In the genomic region with DNA sequence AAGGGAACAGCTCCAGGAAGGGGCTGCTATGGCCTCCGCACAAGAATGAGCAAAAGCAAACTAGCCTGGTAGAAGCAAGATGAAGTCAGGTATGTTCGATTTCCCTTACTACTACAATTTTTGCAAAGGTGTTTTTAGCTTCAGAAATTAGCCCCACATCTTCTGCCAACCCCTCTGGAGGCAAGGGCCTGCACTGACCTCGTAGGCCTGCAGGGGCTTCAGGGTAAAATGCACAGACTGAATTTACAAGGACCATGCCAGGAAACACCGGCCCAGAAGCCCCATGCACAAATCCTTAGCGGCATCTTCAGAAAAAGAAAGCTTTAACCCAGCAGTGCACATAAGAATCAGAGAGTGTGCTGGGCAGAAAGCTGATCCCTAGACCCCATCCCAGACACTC, we compare ENCODE assay signal across 1 cellular context.
TF ChIP-seq lines count a peak whose summit lies in the region.

No MANE protein-coding gene starts in this region.

TF ChIP-seq in H1, 55 proteins besides CTCF, POLR2A, EP300 and RAD21:
- no peak for TF ChIP-seq TBP (IDR thresholded peaks at IDR 0.05; ENCODE audit: low read depth, low read length)
- TF ChIP-seq, protein P1, sequence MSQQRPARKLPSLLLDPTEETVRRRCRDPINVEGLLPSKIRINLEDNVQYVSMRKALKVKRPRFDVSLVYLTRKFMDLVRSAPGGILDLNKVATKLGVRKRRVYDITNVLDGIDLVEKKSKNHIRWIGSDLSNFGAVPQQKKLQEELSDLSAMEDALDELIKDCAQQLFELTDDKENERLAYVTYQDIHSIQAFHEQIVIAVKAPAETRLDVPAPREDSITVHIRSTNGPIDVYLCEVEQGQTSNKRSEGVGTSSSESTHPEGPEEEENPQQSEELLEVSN (IDR thresholded peaks at IDR 0.05): no peak
- TF ChIP-seq RFX5 (IDR thresholded peaks at IDR 0.05; ENCODE audit: borderline replicate concordance, low read depth, low read length): no peak
- TF ChIP-seq SIX5 (IDR thresholded peaks at IDR 0.05; ENCODE audit: low read depth, low read length): no peak
- no peak for TF ChIP-seq GTF2F1 (IDR thresholded peaks at IDR 0.05; ENCODE audit: borderline replicate concordance, low read depth, low read length)
- TF ChIP-seq CBX8 (IDR thresholded peaks at IDR 0.05; ENCODE audit: borderline replicate concordance, low read depth, low read length): no peak
- no peak for TF ChIP-seq JUND (IDR thresholded peaks at IDR 0.05; ENCODE audit: low read length)
- TF ChIP-seq SRF (IDR thresholded peaks at IDR 0.05; ENCODE audit: low read depth, low read length): no peak
- TF ChIP-seq TEAD4 (IDR thresholded peaks at IDR 0.05; ENCODE audit: low read depth, low read length): no peak
- no peak for TF ChIP-seq CHD1 (IDR thresholded peaks at IDR 0.05; ENCODE audit: low read depth, low read length)
- TF ChIP-seq SUZ12 (IDR thresholded peaks at IDR 0.05; ENCODE audit: low read length): no peak
- TF ChIP-seq NANOG (IDR thresholded peaks at IDR 0.05; ENCODE audit: insufficient read depth, low read depth, low read length, poor library complexity, severe bottlenecking): no peak
- no peak for TF ChIP-seq EZH2 (IDR thresholded peaks at IDR 0.05; ENCODE audit: low read depth, low read length, severe bottlenecking)
- no peak for TF ChIP-seq POLR2AphosphoS5 (IDR thresholded peaks at IDR 0.05; ENCODE audit: low read depth, low read length)
- TF ChIP-seq TCF12 (IDR thresholded peaks at IDR 0.05; ENCODE audit: low read depth, low read length): no peak
